7 cellular contexts compared by ENCODE assay signal in the genomic region with DNA sequence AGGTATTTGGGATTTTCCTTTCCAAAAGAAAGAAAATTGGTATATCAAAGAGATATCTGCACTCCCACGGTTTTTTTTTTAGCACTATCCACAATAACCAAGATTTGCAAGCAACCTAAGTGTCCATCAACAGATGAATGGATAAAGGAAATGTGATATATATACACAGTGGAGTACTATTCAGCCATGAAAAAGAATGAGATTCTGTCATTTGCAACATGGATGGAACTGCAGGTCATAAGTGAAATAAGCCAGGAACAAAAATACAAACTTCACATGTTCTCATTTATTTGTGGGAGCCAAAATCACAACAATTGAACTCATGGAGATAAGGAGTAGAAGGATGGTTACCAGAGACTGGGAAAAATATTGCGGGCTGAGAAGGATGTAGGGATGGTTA.
"Had no signal": no experiment of that assay in that cellular context is flagged by ENCODE, and none has a peak within 500 bp of the region (broad histone marks: within the 10 kb centered on the region; RNA-seq: fewer than 3 reads in every experiment).

No MANE protein-coding gene starts in this region.

- DNase-seq: GDM1, GF-D8 had no signal

- FAIRE-seq: GM12878, GM12891, GM12892, GM18507, GM19239 had no signal

- H3K4me3 ChIP-seq: GM12878 had no signal

- ATAC-seq: GM12878 had no signal
